1 cellular context compared by ENCODE assay signal in the genomic region with DNA sequence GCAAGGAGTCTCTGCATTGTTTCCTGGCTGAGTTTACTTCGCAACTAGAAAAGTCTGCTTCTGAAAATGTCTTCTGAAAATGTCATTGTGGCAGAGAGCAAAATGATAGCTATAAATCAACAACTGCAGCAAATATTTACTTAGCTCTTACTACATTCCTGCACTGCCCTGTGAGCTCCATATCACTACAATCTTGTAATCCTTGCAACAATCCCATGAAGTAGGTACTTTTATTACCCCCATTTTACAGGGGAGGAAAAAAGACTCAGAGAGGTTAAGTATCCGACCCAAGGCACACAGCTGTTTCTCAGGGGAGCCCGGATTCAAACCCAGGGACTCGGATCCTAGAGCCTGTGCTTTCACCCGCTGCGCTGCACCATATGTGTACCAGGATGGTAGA.
TF ChIP-seq lines count a peak whose summit lies in the region.

No MANE protein-coding gene starts in this region.

TF ChIP-seq in IMR-90, 13 proteins besides CTCF, POLR2A, EP300 and RAD21 (continued from another document):
- TF ChIP-seq, protein P1, sequence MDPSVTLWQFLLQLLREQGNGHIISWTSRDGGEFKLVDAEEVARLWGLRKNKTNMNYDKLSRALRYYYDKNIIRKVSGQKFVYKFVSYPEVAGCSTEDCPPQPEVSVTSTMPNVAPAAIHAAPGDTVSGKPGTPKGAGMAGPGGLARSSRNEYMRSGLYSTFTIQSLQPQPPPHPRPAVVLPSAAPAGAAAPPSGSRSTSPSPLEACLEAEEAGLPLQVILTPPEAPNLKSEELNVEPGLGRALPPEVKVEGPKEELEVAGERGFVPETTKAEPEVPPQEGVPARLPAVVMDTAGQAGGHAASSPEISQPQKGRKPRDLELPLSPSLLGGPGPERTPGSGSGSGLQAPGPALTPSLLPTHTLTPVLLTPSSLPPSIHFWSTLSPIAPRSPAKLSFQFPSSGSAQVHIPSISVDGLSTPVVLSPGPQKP (IDR thresholded peaks at IDR 0.05; ENCODE audit: borderline replicate concordance, low read depth, low read length): no peak
- TF ChIP-seq, protein P2, sequence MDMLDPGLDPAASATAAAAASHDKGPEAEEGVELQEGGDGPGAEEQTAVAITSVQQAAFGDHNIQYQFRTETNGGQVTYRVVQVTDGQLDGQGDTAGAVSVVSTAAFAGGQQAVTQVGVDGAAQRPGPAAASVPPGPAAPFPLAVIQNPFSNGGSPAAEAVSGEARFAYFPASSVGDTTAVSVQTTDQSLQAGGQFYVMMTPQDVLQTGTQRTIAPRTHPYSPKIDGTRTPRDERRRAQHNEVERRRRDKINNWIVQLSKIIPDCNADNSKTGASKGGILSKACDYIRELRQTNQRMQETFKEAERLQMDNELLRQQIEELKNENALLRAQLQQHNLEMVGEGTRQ (IDR thresholded peaks at IDR 0.05; ENCODE audit: low read depth, low read length): no peak
- TF ChIP-seq SMC3 (IDR thresholded peaks at IDR 0.05; ENCODE audit: low read depth, low read length) (no peak), CHD1 (IDR thresholded peaks at IDR 0.05; ENCODE audit: low read depth, low read length) (no peak)
